11 cellular contexts compared by ENCODE assay signal in the genomic region with DNA sequence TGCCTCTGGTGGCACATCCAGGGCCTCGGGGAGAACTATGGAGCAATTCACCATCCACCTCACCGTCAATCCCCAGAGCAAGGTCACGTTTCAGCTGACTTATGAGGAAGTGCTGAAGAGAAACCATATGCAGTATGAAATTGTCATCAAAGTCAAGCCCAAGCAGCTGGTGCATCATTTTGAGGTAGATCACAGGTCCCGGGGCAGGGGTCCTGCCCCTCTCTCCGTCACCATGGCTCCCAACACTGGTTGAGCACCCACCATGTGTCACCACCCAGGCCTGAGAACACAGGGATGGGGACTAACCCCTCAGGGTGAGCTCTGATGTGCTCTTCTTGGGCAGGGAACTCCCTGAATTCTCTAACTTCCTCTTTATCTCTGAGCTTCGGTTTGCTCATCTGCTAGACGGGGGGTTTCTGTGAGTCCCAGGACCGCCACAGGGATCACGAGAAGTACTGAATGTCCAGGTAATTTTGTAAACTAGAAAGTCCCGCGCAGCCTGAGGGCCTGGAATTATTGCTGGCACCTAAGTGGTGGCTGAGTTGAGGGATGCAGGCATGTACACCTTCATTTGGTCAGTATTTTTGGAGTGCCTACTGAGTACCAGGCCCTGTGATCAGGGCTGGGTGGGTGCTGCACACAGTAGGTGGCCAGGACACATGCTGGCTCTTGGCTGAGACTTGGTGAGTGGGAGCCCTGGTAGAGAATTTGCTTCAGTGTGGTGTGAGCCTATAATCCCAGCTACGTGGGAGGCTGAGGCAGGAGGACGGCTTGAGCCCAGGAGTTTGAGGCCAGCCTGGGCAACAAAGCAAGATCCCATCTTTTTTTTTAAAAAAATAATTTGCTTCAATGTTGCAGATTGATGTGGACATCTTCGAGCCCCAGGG. TPM values are rescaled to one million over a fixed set of nuclear protein-coding genes. Genes with fewer than 3 reads are reported as not detected.
A peak's percentile ranks its signal among the peaks of the same experiment; 100 is the strongest.
DNase-seq lines count a peak whose midpoint lies in the region; ATAC-seq, FAIRE-seq and TF ChIP-seq lines count a peak whose summit lies in the region.
"Had no signal": no experiment of that assay in that cellular context is flagged by ENCODE, and none has a peak within 500 bp of the region (broad histone marks: within the 10 kb centered on the region; RNA-seq: fewer than 3 reads in every experiment).

No MANE protein-coding gene starts in this region.

- no peak overlapping the region for H3K27ac Mint-ChIP-seq in effector memory CD8-positive, alpha-beta T cell
- no peak overlapping the region for H3K27ac Mint-ChIP-seq in glutamatergic neuron (ENCODE audit: unreplicated experiment)
- no peak overlapping the region for H3K27ac Mint-ChIP-seq in T-helper 2 cell treated with Interferon-gamma antibody and Interleukin-4, amounts not matched to agents 5 μg/mL and 100 μg/mL, for 36 hours

- FAIRE-seq in GM12891 (lab: Jason Lieb, UNC), result peak; percentile 82
- FAIRE-seq: TTC549 had no signal

- DNase-seq in GM12891 (ENCODE audit: insufficient read length, low spot score) (no peak), foreskin fibroblast (no peak), SHP77 (lab: John Stamatoyannopoulos, UW) (no peak), glutamatergic neuron (no peak)
- DNase-seq in effector memory CD8-positive, alpha-beta T cell, result no peak
- DNase-seq in T-helper 2 cell treated with Interferon-gamma antibody and Interleukin-4, amounts not matched to agents 5 μg/mL and 100 μg/mL, for 36 hours (ENCODE audit: low spot score), result no peak
- DNase-seq: DMS79 treated with DMSO at 0.1 percent for 48 hours, NCI-H2107 had no signal

- no peak for TF ChIP-seq CTCF in foreskin fibroblast (IDR thresholded peaks at IDR 0.05; ENCODE audit: low read depth, low read length)
- TF ChIP-seq CTCF in glutamatergic neuron (IDR thresholded peaks at IDR 0.05; ENCODE audit: partially characterized antibody, unreplicated experiment), result no peak

- ATAC-seq in GM21360 (IDR thresholded peaks at IDR 0.05; ENCODE audit: unreplicated experiment) (peak; percentile 69), HG03565 (IDR thresholded peaks at IDR 0.05; ENCODE audit: unreplicated experiment) (peak; percentile 63)
- ATAC-seq in effector memory CD8-positive, alpha-beta T cell (replicated peaks), result peak; percentile 59

- no peaks in the 10 kb centered on the region for H3K9me3 Mint-ChIP-seq in effector memory CD8-positive, alpha-beta T cell
- H3K9me3 Mint-ChIP-seq in glutamatergic neuron (ENCODE audit: unreplicated experiment), result peaks cover 2% of the 10 kb centered on the region
- H3K9me3 Mint-ChIP-seq in T-helper 2 cell treated with Interferon-gamma antibody and Interleukin-4, amounts not matched to agents 5 μg/mL and 100 μg/mL, for 36 hours, result no peaks in the 10 kb centered on the region

- TF ChIP-seq POLR2A in GM12891 (IDR thresholded peaks at IDR 0.05; ENCODE audit: low read depth, low read length), result no peak

- peaks cover 0 to 5% of the 10 kb centered on the region in 2 donors for H3K4me1 Mint-ChIP-seq in effector memory CD8-positive, alpha-beta T cell (ENCODE audit: low read depth in 2 of 2)
- H3K4me1 Mint-ChIP-seq in glutamatergic neuron (ENCODE audit: low read depth, unreplicated experiment), result no peaks in the 10 kb centered on the region
- H3K4me1 Mint-ChIP-seq in T-helper 2 cell treated with Interferon-gamma antibody and Interleukin-4, amounts not matched to agents 5 μg/mL and 100 μg/mL, for 36 hours (ENCODE audit: low read depth), result no peaks in the 10 kb centered on the region

- H3K4me3 Mint-ChIP-seq in effector memory CD8-positive, alpha-beta T cell, result no peak overlapping the region
- no peak overlapping the region for H3K4me3 Mint-ChIP-seq in glutamatergic neuron (ENCODE audit: unreplicated experiment)
- H3K4me3 Mint-ChIP-seq in T-helper 2 cell treated with Interferon-gamma antibody and Interleukin-4, amounts not matched to agents 5 μg/mL and 100 μg/mL, for 36 hours, result no peak overlapping the region

- H3K4me3 ChIP-seq in foreskin fibroblast (ENCODE audit: low read depth in 1 of 2, low read length in 2 of 2), result no peak overlapping the region

- peaks cover 6 to 34% of the 10 kb centered on the region in 2 donors for H3K27me3 Mint-ChIP-seq in effector memory CD8-positive, alpha-beta T cell
- peaks cover 9% of the 10 kb centered on the region for H3K27me3 Mint-ChIP-seq in glutamatergic neuron (ENCODE audit: unreplicated experiment)
- H3K27me3 Mint-ChIP-seq in T-helper 2 cell treated with Interferon-gamma antibody and Interleukin-4, amounts not matched to agents 5 μg/mL and 100 μg/mL, for 36 hours (ENCODE audit: low read depth), result no peaks in the 10 kb centered on the region

- H3K36me3 Mint-ChIP-seq in effector memory CD8-positive, alpha-beta T cell (ENCODE audit: insufficient read depth), result peaks cover 4% of the 10 kb centered on the region
- no peaks in the 10 kb centered on the region for H3K36me3 Mint-ChIP-seq in glutamatergic neuron (ENCODE audit: unreplicated experiment)
- no peaks in the 10 kb centered on the region for H3K36me3 Mint-ChIP-seq in T-helper 2 cell treated with Interferon-gamma antibody and Interleukin-4, amounts not matched to agents 5 μg/mL and 100 μg/mL, for 36 hours (ENCODE audit: low read depth)

TF ChIP-seq in GM12891, 5 proteins besides CTCF, POLR2A, EP300 and RAD21:
- no peak for TF ChIP-seq PAX5 (IDR thresholded peaks at IDR 0.05; ENCODE audit: insufficient read depth, low read length, severe bottlenecking)
- TF ChIP-seq SPI1 (IDR thresholded peaks at IDR 0.05; ENCODE audit: low read depth, low read length), result peak; percentile 89

RNA-seq across cellular contexts. Expression of gene ITIH1, which starts 2.3 kb away (rescaled TPM):
- 0.94 TPM for polyA plus RNA-seq in GM12891 (2012; ENCODE audit: low read depth, missing spikeins)
- not detected for total RNA-seq in glutamatergic neuron (ENCODE audit: unreplicated experiment)

RNA-seq across cellular contexts. Expression of gene NEK4, which starts 8.9 kb away (rescaled TPM):
- 5.1 TPM for polyA plus RNA-seq in GM12891 (2012; ENCODE audit: low read depth, missing spikeins)
- total RNA-seq in glutamatergic neuron (ENCODE audit: unreplicated experiment), result 28.5 TPM

RNA-seq across cellular contexts. Expression of gene ITIH3, which starts 14.9 kb away (rescaled TPM):
- polyA plus RNA-seq in GM12891 (2012; ENCODE audit: low read depth, missing spikeins), result 0.44 TPM
- total RNA-seq in glutamatergic neuron (ENCODE audit: unreplicated experiment), result not detected

RNA-seq across cellular contexts. Expression of gene ITIH4, which starts 50.8 kb away (rescaled TPM):
- polyA plus RNA-seq in GM12891 (2012; ENCODE audit: low read depth, missing spikeins), result 1.6 TPM
- 8.0 TPM for total RNA-seq in glutamatergic neuron (ENCODE audit: unreplicated experiment)

RNA-seq across cellular contexts. Expression of gene MUSTN1, which starts 55.2 kb away (rescaled TPM):
- polyA plus RNA-seq in GM12891 (2012; ENCODE audit: low read depth, missing spikeins), result 1.4 TPM
- 3.5 TPM for total RNA-seq in glutamatergic neuron (ENCODE audit: unreplicated experiment)
